1 cellular context compared by ENCODE assay signal in genomic region chr3:99856437-99857220, GRCh38.
TF ChIP-seq lines count a peak whose summit lies in the region.

No MANE protein-coding gene starts in this region.

TF ChIP-seq in HepG2, 621 proteins besides CTCF, POLR2A, EP300 and RAD21 (continued from another document):
- TF ChIP-seq PRDM10 (CRISPR knock-in tag; IDR thresholded peaks at IDR 0.05; ENCODE audit: low read depth) (no peak), ATF1 (CRISPR knock-in tag; IDR thresholded peaks at IDR 0.05) (0 out of 2 replicates have a peak, but pooled peaks have one; percentile 8), POLR2G (IDR thresholded peaks at IDR 0.05; ENCODE audit: low read depth, low read length) (0 out of 2 replicates have a peak, but pooled peaks have one; percentile 7)
TF ChIP-seq in HepG2: peak in this region for 4.
